In the genomic region with DNA sequence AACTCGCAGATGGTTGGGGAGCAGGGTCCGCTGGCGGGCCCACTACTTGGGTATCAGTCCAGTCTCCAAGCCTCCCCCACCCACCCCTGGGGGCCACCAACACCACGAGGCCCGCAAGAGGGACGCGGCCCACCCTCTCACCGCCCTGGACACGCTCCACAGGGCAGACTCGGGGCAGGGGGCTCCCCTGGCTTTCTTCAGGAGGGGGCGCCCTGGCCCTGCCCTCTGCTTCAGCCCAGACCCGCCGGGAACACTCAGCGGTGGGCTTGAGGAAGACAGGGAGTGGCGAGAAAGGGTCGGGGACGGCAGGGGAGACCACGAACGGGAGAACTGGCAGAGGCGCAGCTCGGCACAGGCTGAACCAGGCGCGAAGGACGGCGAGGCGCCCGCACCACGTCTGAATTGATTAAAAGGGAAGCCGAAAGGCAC, we compare ENCODE assay signal across 1 cellular context.
TF ChIP-seq lines count a peak whose summit lies in the region.

No MANE protein-coding gene starts in this region.

TF ChIP-seq in HEK293, 187 proteins besides CTCF, POLR2A, EP300 and RAD21 (continued from another document):
- TF ChIP-seq, protein P1, sequence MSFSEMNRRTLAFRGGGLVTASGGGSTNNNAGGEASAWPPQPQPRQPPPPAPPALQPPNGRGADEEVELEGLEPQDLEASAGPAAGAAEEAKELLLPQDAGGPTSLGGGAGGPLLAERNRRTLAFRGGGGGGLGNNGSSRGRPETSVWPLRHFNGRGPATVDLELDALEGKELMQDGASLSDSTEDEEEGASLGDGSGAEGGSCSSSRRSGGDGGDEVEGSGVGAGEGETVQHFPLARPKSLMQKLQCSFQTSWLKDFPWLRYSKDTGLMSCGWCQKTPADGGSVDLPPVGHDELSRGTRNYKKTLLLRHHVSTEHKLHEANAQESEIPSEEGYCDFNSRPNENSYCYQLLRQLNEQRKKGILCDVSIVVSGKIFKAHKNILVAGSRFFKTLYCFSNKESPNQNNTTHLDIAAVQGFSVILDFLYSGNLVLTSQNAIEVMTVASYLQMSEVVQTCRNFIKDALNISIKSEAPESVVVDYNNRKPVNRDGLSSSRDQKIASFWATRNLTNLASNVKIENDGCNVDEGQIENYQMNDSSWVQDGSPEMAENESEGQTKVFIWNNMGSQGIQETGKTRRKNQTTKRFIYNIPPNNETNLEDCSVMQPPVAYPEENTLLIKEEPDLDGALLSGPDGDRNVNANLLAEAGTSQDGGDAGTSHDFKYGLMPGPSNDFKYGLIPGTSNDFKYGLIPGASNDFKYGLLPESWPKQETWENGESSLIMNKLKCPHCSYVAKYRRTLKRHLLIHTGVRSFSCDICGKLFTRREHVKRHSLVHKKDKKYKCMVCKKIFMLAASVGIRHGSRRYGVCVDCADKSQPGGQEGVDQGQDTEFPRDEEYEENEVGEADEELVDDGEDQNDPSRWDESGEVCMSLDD (tag by site-specific recombination; IDR thresholded peaks at IDR 0.05), result peak; percentile 28; the same call in 1 of the 2 replicates
- TF ChIP-seq ZBTB8A (tag by site-specific recombination; IDR thresholded peaks at IDR 0.05) (peak; percentile 58), GLIS2 (tag by site-specific recombination; IDR thresholded peaks at IDR 0.05) (peak; percentile 81)
